ENCODE assay signal across 1 cellular context in genomic region chr17:74358696-74359095, GRCh38.
TF ChIP-seq lines count a peak whose summit lies in the region.

No MANE protein-coding gene starts in this region.

TF ChIP-seq in WTC11, 78 proteins besides CTCF, POLR2A, EP300 and RAD21 (continued from another document):
- TF ChIP-seq ATF2 (CRISPR knock-in tag; IDR thresholded peaks at IDR 0.05; ENCODE audit: borderline replicate concordance, low read depth) (no peak), GTF2I (CRISPR knock-in tag; conservative IDR thresholded peaks at IDR 0.05) (no peak), ZSCAN18 (CRISPR knock-in tag; IDR thresholded peaks at IDR 0.05) (no peak), USF1 (CRISPR knock-in tag; IDR thresholded peaks at IDR 0.05) (peak; percentile 90), ZNF416 (CRISPR knock-in tag; IDR thresholded peaks at IDR 0.05) (no peak), MYBL2 (CRISPR knock-in tag; IDR thresholded peaks at IDR 0.05) (no peak), ETV6 (CRISPR knock-in tag; IDR thresholded peaks at IDR 0.05) (no peak), ZNF512 (CRISPR knock-in tag; IDR thresholded peaks at IDR 0.05; ENCODE audit: borderline replicate concordance) (no peak), ZNF121 (CRISPR knock-in tag; IDR thresholded peaks at IDR 0.05) (no peak), ESRRA (CRISPR knock-in tag; IDR thresholded peaks at IDR 0.05; ENCODE audit: borderline replicate concordance) (no peak), NFYB (CRISPR knock-in tag; conservative IDR thresholded peaks at IDR 0.05; ENCODE audit: low read depth) (peak; percentile 56), IRF1 (CRISPR knock-in tag; IDR thresholded peaks at IDR 0.05) (no peak), ZMAT4 (CRISPR knock-in tag; IDR thresholded peaks at IDR 0.05) (no peak), CREM (CRISPR knock-in tag; IDR thresholded peaks at IDR 0.05) (no peak), KAT7 (CRISPR knock-in tag; IDR thresholded peaks at IDR 0.05; ENCODE audit: borderline replicate concordance) (no peak), JUN (CRISPR knock-in tag; IDR thresholded peaks at IDR 0.05) (no peak), ZNF281 (CRISPR knock-in tag; IDR thresholded peaks at IDR 0.05) (no peak), SMAD3 (CRISPR knock-in tag; IDR thresholded peaks at IDR 0.05; ENCODE audit: borderline replicate concordance) (no peak), ZNF425 (CRISPR knock-in tag; conservative IDR thresholded peaks at IDR 0.05) (no peak), EMX1 (CRISPR knock-in tag; IDR thresholded peaks at IDR 0.05) (no peak), NR1H2 (CRISPR knock-in tag; IDR thresholded peaks at IDR 0.05) (no peak), NR2C2 (CRISPR knock-in tag; IDR thresholded peaks at IDR 0.05) (peak; percentile 75), GABPB1 (CRISPR knock-in tag; IDR thresholded peaks at IDR 0.05) (no peak), STAT6 (CRISPR knock-in tag; conservative IDR thresholded peaks at IDR 0.05; ENCODE audit: low read depth) (no peak), TEAD1 (CRISPR knock-in tag; IDR thresholded peaks at IDR 0.05) (no peak)
